Comparison of ENCODE assay signal across 20 cellular contexts in the genomic region with DNA sequence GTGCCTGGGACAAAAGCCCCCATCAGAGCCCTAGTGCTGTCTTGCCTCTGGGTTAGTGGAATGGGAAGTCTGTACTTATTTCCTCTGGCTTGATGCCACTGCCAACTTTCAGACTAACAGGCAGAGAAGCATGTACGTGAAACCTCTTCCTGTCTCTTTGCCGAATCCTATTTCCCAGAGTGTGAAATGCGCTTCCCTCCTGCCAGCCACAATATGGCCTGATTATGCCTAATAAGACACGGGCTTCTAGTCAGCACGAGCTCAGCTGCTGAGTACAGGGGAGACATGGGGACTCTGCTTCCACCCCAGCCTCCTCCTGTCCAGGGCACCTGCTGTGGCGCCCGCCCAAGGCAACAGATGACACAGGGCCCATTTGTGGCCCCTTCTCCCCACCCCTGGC.
DNase-seq lines count a peak whose midpoint lies in the region.
"Had no signal": no experiment of that assay in that cellular context is flagged by ENCODE, and none has a peak within 500 bp of the region (broad histone marks: within the 10 kb centered on the region; RNA-seq: fewer than 3 reads in every experiment).

No MANE protein-coding gene starts in this region.

- DNase-seq in NCI-H2171 treated with DMSO at 0.1 percent for 48 hours (lab: John Stamatoyannopoulos, UW): peak; percentile 42
- no peak for DNase-seq in NCI-H2171 (lab: John Stamatoyannopoulos, UW)
- DNase-seq in NCI-H69 (lab: John Stamatoyannopoulos, UW): peak; percentile 14
- DNase-seq in cerebellum (ENCODE audit: low spot score): peak; percentile 48
- DNase-seq in posterior vena cava (ENCODE audit: low spot score): peak; percentile 42
- DNase-seq in NCI-H2029 treated with DMSO at 0.1 percent for 48 hours (lab: John Stamatoyannopoulos, UW): no peak
- no peak for DNase-seq in stimulated activated CD4-positive, alpha-beta T cell treated with anti-CD3 and anti-CD28 coated beads, Interleukin-12 subunit alpha, Interleukin-12 subunit beta, amount 100 ng/mL, for 4 hours
- no peak for DNase-seq in AG08396 (ENCODE audit: low spot score)
- DNase-seq: C1 segment of cervical spinal cord, DMS79 treated with DMSO at 0.1 percent for 48 hours, GM23248, HCEC 1CT, KBM-7, MV-4-11, NCI-H1417 treated with DMSO at 0.1 percent for 48 hours, NCI-H2081 treated with DMSO at 0.1 percent for 48 hours, NCI-H510A, PC-9, SIG-M5, T-helper 1 cell had no signal

- intact Hi-C loops in posterior vena cava (cut with DNase I): no loop called here

Comparison
In these comparisons a context has a peak if more than half of its experiments do, and no peak if none do; other contexts are left out.
1. DNase-seq: peak in NCI-H2171 treated with DMSO at 0.1 percent for 48 hours (single experiment), NCI-H69 (single experiment), cerebellum (single experiment) and posterior vena cava (single experiment); none in NCI-H2171 (single experiment), NCI-H2029 treated with DMSO at 0.1 percent for 48 hours (single experiment), stimulated activated CD4-positive, alpha-beta T cell treated with anti-CD3 and anti-CD28 coated beads, Interleukin-12 subunit alpha, Interleukin-12 subunit beta, amount 100 ng/mL, for 4 hours (single experiment) and AG08396 (single experiment).